Comparison of ENCODE assay signal across 20 cellular contexts in genomic region chr10:14022052-14022451, GRCh38.
DNase-seq lines count a peak whose midpoint lies in the region; TF ChIP-seq lines count a peak whose summit lies in the region.
"Had no signal": no experiment of that assay in that cellular context is flagged by ENCODE, and none has a peak within 500 bp of the region (broad histone marks: within the 10 kb centered on the region; RNA-seq: fewer than 3 reads in every experiment).

No MANE protein-coding gene starts in this region.

- H3K9me3 Mint-ChIP-seq in chondrocyte (ENCODE audit: low read depth) (peaks cover 8% of the 10 kb centered on the region), osteocyte (ENCODE audit: unreplicated experiment) (peaks cover 8% of the 10 kb centered on the region)
- H3K9me3 Mint-ChIP-seq: HFFc6 had no signal

- no peak overlapping the region for H3K4me3 Mint-ChIP-seq in chondrocyte (ENCODE audit: unreplicated experiment)
- no peak overlapping the region for H3K4me3 Mint-ChIP-seq in osteocyte (ENCODE audit: unreplicated experiment)
- H3K4me3 Mint-ChIP-seq: CD4-positive, alpha-beta T cell; HFFc6 had no signal

- H3K36me3 Mint-ChIP-seq in chondrocyte (ENCODE audit: low read depth) (peaks cover 7% of the 10 kb centered on the region), osteocyte (ENCODE audit: unreplicated experiment) (peaks cover 32% of the 10 kb centered on the region)

- no peaks in the 10 kb centered on the region for H3K27me3 Mint-ChIP-seq in chondrocyte (ENCODE audit: low read depth)
- no peaks in the 10 kb centered on the region for H3K27me3 Mint-ChIP-seq in osteocyte (ENCODE audit: unreplicated experiment)
- H3K27me3 Mint-ChIP-seq: CD4-positive, alpha-beta T cell had no signal

- H3K4me3 ChIP-seq in GM06990 (replicated peaks; ENCODE audit: low read depth, low read length) = peak overlapping the region; percentile 65

- no peaks in the 10 kb centered on the region for H3K27me3 ChIP-seq in GM06990 (replicated peaks; ENCODE audit: control insufficient read depth, insufficient read depth, low read length)

- H3K27ac Mint-ChIP-seq in chondrocyte (ENCODE audit: unreplicated experiment) = peak overlapping the region; percentile 74
- peak overlapping the region; percentile 93 for H3K27ac Mint-ChIP-seq in osteocyte (ENCODE audit: unreplicated experiment)
- H3K27ac Mint-ChIP-seq: CD4-positive, alpha-beta T cell; HFFc6 had no signal

- H3K4me1 Mint-ChIP-seq in chondrocyte (ENCODE audit: low read depth) (peaks cover 34% of the 10 kb centered on the region), osteocyte (ENCODE audit: unreplicated experiment) (peaks cover 55% of the 10 kb centered on the region)

- no peak for TF ChIP-seq CTCF in GM06990 (IDR thresholded peaks at IDR 0.05; ENCODE audit: insufficient read depth, low read length, poor library complexity, severe bottlenecking)
- no peak for TF ChIP-seq CTCF in GM20000 (IDR thresholded peaks at IDR 0.05; ENCODE audit: extremely low read depth, missing control alignments)
- no peak for TF ChIP-seq CTCF in chondrocyte (IDR thresholded peaks at IDR 0.05)
- TF ChIP-seq CTCF in osteocyte (IDR thresholded peaks at IDR 0.05) = no peak

- DNase-seq in GM06990 (ENCODE audit: extremely low read depth, insufficient read length) (peak; percentile 50), GM20000 (ENCODE audit: low spot score) (peak; percentile 39), chondrocyte (ENCODE audit: low spot score) (no peak), osteocyte (ENCODE audit: extremely low spot score, unreplicated experiment) (no peak), NCI-H446 treated with DMSO at 0.1 percent for 48 hours (lab: John Stamatoyannopoulos, UW) (no peak)
- DNase-seq in stimulated activated CD4-positive, alpha-beta T cell treated with anti-CD3 and anti-CD28 coated beads, Interleukin-4, amount 100 ng/mL, for 1 hour = no peak
- no peak for DNase-seq in activated CD4-positive, alpha-beta T cell treated with anti-CD3 and anti-CD28 coated beads for 48 hours
- DNase-seq: Caco-2; CD4-positive, alpha-beta T cell; H7; HFFc6; IMR-90; Karpas-422; NCI-H1092; NCI-H1436 treated with DMSO at 0.1 percent for 48 hours; NCI-H2081 treated with DMSO at 0.1 percent for 48 hours; NCI-H510A; NCI-H748 treated with DMSO at 0.1 percent for 48 hours; SHP77 treated with DMSO at 0.1 percent for 48 hours; SK-N-SH had no signal

- no peaks in the 10 kb centered on the region; the same call in 1 of the 2 replicates for H3K36me3 ChIP-seq in GM06990 (ENCODE audit: control insufficient read depth, insufficient read depth, low read length)

Comparison
In these comparisons a context has a peak if more than half of its experiments do, and no peak if none do; other contexts are left out.
1. DNase-seq: peak in GM06990 (single experiment) and GM20000 (single experiment); none in chondrocyte (single experiment), osteocyte (single experiment), stimulated activated CD4-positive, alpha-beta T cell treated with anti-CD3 and anti-CD28 coated beads, Interleukin-4, amount 100 ng/mL, for 1 hour (single experiment), activated CD4-positive, alpha-beta T cell treated with anti-CD3 and anti-CD28 coated beads for 48 hours (single experiment) and NCI-H446 treated with DMSO at 0.1 percent for 48 hours (single experiment).